11 cellular contexts compared by ENCODE assay signal in the genomic region with DNA sequence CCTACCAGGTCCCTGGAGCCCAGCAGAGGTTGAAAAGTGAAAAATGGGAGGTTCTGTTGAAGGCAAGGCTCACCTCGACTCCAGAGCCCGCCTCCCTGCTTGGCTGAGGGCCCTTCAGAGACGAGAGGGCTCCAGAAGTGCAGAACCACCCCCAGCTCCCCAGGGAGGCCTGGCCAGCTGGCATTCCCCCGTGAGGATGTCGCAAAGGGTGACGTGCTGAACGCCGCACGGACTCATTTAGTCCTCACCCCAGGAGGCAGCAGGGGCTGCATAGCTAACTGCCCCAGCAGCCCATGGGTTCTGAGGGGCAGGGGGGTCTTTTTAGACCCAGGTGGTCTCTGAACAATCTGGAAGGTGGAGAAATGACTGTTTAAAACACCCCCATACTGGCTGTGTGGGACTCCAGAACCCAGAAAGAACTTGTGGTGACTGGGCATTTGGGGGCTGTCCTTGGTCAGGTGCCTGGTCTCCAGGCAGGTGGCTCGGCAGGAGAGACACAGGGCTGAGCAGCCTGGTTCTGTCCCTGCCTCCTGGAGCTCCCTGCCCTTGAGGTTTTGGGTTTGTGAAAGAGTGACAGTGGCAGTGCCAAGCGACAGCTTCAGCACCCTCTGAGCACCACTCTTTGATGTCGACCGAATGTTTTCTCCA. TPM values are rescaled to one million over a fixed set of nuclear protein-coding genes. Genes with fewer than 3 reads are reported as not detected.
DNase-seq lines count a peak whose midpoint lies in the region; ATAC-seq and TF ChIP-seq lines count a peak whose summit lies in the region.
"Had no signal": no experiment of that assay in that cellular context is flagged by ENCODE, and none has a peak within 500 bp of the region (broad histone marks: within the 10 kb centered on the region; RNA-seq: fewer than 3 reads in every experiment).

No MANE protein-coding gene starts in this region.

- peak overlapping the region in 4 of 8 donors; percentile 47 to 86 (median 76) for H3K27ac Mint-ChIP-seq in CD8-positive, alpha-beta memory T cell
- H3K27ac Mint-ChIP-seq: mesothelial cell of epicardium had no signal

- no peaks in the 10 kb centered on the region for H3K27me3 Mint-ChIP-seq in CD8-positive, alpha-beta memory T cell

- H3K27ac ChIP-seq in Panc1 (ENCODE audit: low read length), result no peak overlapping the region
- peak overlapping the region in 20 of 21 experiments; percentile 7 to 81 (median 70) for H3K27ac ChIP-seq in skin epidermis
- H3K27ac ChIP-seq in CD8-positive, alpha-beta memory T cell (ENCODE audit: low read depth, low read length), result no peak overlapping the region
- H3K27ac ChIP-seq: cardiac muscle cell, SJSA1 had no signal

- no peak for TF ChIP-seq CTCF in Panc1 (IDR thresholded peaks at IDR 0.05)

- H3K4me3 ChIP-seq in Panc1 (ENCODE audit: low read depth in 2 of 2, low read length in 2 of 2) (no peak overlapping the region), skin epidermis (no peak overlapping the region)
- no peak overlapping the region for H3K4me3 ChIP-seq in CD8-positive, alpha-beta memory T cell (ENCODE audit: low read length)
- H3K4me3 ChIP-seq: cardiac muscle cell, SJSA1 had no signal

- peak overlapping the region in 1 of 7 donors; percentile 36 for H3K4me3 Mint-ChIP-seq in CD8-positive, alpha-beta memory T cell
- H3K4me3 Mint-ChIP-seq: mesothelial cell of epicardium had no signal

- ATAC-seq in GM19023 (IDR thresholded peaks at IDR 0.05; ENCODE audit: unreplicated experiment) (peak; percentile 65), HG02981 (IDR thresholded peaks at IDR 0.05; ENCODE audit: unreplicated experiment) (peak; percentile 73), Panc1 (peak; percentile 7; the same call in 1 of the 2 replicates), SK-N-SH treated with all-trans-retinoic acid at 6 μM for 48 hours (no peak; the same call in 2 of the 3 replicates)

- no peaks in the 10 kb centered on the region for H3K9me3 ChIP-seq in Panc1 (ENCODE audit: control insufficient read depth, insufficient read depth, low read depth, low read length)
- H3K9me3 ChIP-seq in CD8-positive, alpha-beta memory T cell (ENCODE audit: low read length), result no peaks in the 10 kb centered on the region
- H3K9me3 ChIP-seq: SJSA1 had no signal

- peaks cover 0 to 9% (median 8%) of the 10 kb centered on the region in 3 donors for H3K4me1 Mint-ChIP-seq in CD8-positive, alpha-beta memory T cell

- no peaks in the 10 kb centered on the region for H3K27me3 ChIP-seq in Panc1 (ENCODE audit: control insufficient read depth, insufficient read depth, low read length)
- no peaks in the 10 kb centered on the region for H3K27me3 ChIP-seq in CD8-positive, alpha-beta memory T cell (ENCODE audit: insufficient read depth, low read length, poor library complexity, severe bottlenecking)
- H3K27me3 ChIP-seq: cardiac muscle cell, SJSA1 had no signal

- DNase-seq in Panc1 (ENCODE audit: low read depth, low spot score), result no peak
- no peak for DNase-seq in activated CD4-positive, alpha-beta T cell treated with anti-CD3 and anti-CD28 coated beads, Interleukin-2, amount 50 U/mL, for 48 hours
- no peak for DNase-seq in CD8-positive, alpha-beta memory T cell
- DNase-seq in activated T-cell treated with anti-CD3 and anti-CD28 coated beads, Interleukin-2, amount 50 U/mL, for 48 hours, result no peak

- H3K9me3 Mint-ChIP-seq in CD8-positive, alpha-beta memory T cell, result no peaks in the 10 kb centered on the region
- H3K9me3 Mint-ChIP-seq: mesothelial cell of epicardium had no signal

- no peaks in the 10 kb centered on the region for H3K4me1 ChIP-seq in Panc1 (ENCODE audit: control insufficient read depth, insufficient read depth, low read length)
- H3K4me1 ChIP-seq in CD8-positive, alpha-beta memory T cell (ENCODE audit: insufficient read depth, low read length), result no peaks in the 10 kb centered on the region

- intact Hi-C loops in Panc1 (cut with micrococcal nuclease; ENCODE audit: unreplicated experiment), result no loop called here

- in situ Hi-C loops in Panc1 (cut with HindIII; ENCODE audit: low pct_unique_long_range_greater_than_20kb, low sequenced_read_pairs), result no loop called here

- POLR2A ChIA-PET in Panc1 (lab: Charles Lee), result no interaction called here
- POLR2A ChIA-PET in CD8-positive, alpha-beta memory T cell (lab: Charles Lee), result no interaction called here

- no TSS peak for BruUV-seq in Panc1 (replicated peaks; lab: Mats Ljungman, UMichigan)

- CTCF ChIA-PET in Panc1 (lab: Charles Lee), result interaction anchor here (0.5 to 0.7 kb wide), 2 partner anchors 22 to 59 kb away, joined by 3 to 5 read pairs; no protein-coding TSS in a partner anchor
- CTCF ChIA-PET in CD8-positive, alpha-beta memory T cell (lab: Charles Lee), result interaction anchor here (1.0 to 1.1 kb wide), 2 partner anchors 60 to 229 kb away, joined by 3 read pairs; no protein-coding TSS in a partner anchor

- peaks cover 0 to 47% (median 13%) of the 10 kb centered on the region in 3 donors for H3K36me3 Mint-ChIP-seq in CD8-positive, alpha-beta memory T cell

- peaks cover 15% of the 10 kb centered on the region for H3K36me3 ChIP-seq in Panc1 (ENCODE audit: control insufficient read depth, insufficient read depth, low read length)
- H3K36me3 ChIP-seq in CD8-positive, alpha-beta memory T cell (ENCODE audit: insufficient read depth, low read length), result peaks cover 18% of the 10 kb centered on the region

TF ChIP-seq in SK-N-SH treated with all-trans-retinoic acid at 6 μM for 48 hours, 23 proteins besides CTCF, POLR2A, EP300 and RAD21 (continues in another document):
- TF ChIP-seq ZNF8 (CRISPR knock-in tag; IDR thresholded peaks at IDR 0.05), result no peak
- TF ChIP-seq, protein P1, sequence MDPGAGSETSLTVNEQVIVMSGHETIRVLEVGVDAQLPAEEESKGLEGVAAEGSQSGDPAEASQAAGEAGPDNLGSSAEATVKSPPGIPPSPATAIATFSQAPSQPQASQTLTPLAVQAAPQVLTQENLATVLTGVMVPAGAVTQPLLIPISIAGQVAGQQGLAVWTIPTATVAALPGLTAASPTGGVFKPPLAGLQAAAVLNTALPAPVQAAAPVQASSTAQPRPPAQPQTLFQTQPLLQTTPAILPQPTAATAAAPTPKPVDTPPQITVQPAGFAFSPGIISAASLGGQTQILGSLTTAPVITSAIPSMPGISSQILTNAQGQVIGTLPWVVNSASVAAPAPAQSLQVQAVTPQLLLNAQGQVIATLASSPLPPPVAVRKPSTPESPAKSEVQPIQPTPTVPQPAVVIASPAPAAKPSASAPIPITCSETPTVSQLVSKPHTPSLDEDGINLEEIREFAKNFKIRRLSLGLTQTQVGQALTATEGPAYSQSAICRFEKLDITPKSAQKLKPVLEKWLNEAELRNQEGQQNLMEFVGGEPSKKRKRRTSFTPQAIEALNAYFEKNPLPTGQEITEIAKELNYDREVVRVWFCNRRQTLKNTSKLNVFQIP (CRISPR knock-in tag; IDR thresholded peaks at IDR 0.05; ENCODE audit: borderline replicate concordance, low read depth), result no peak
- no peak for TF ChIP-seq GLIS3 (CRISPR knock-in tag; IDR thresholded peaks at IDR 0.05)
- no peak for TF ChIP-seq ARNTL (CRISPR knock-in tag; IDR thresholded peaks at IDR 0.05; ENCODE audit: borderline replicate concordance, low read depth)
- no peak for TF ChIP-seq ZC3H10 (CRISPR knock-in tag; IDR thresholded peaks at IDR 0.05)
- TF ChIP-seq ISL1 (CRISPR knock-in tag; IDR thresholded peaks at IDR 0.05), result no peak
- TF ChIP-seq OSR1 (CRISPR knock-in tag; IDR thresholded peaks at IDR 0.05), result no peak
- TF ChIP-seq BACH2 (CRISPR knock-in tag; IDR thresholded peaks at IDR 0.05; ENCODE audit: borderline replicate concordance), result no peak
- no peak for TF ChIP-seq CSDC2 (CRISPR knock-in tag; IDR thresholded peaks at IDR 0.05)
- no peak for TF ChIP-seq RARB (CRISPR knock-in tag; IDR thresholded peaks at IDR 0.05)
- no peak for TF ChIP-seq ZNF70 (CRISPR knock-in tag; IDR thresholded peaks at IDR 0.05)
- no peak for TF ChIP-seq PPARA (CRISPR knock-in tag; IDR thresholded peaks at IDR 0.05; ENCODE audit: borderline replicate concordance)
- TF ChIP-seq ZFP30 (CRISPR knock-in tag; IDR thresholded peaks at IDR 0.05), result no peak
- TF ChIP-seq, protein P2, sequence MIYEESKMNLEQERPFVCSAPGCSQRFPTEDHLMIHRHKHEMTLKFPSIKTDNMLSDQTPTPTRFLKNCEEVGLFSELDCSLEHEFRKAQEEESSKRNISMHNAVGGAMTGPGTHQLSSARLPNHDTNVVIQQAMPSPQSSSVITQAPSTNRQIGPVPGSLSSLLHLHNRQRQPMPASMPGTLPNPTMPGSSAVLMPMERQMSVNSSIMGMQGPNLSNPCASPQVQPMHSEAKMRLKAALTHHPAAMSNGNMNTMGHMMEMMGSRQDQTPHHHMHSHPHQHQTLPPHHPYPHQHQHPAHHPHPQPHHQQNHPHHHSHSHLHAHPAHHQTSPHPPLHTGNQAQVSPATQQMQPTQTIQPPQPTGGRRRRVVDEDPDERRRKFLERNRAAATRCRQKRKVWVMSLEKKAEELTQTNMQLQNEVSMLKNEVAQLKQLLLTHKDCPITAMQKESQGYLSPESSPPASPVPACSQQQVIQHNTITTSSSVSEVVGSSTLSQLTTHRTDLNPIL (CRISPR knock-in tag; IDR thresholded peaks at IDR 0.05; ENCODE audit: low read depth), result no peak
- TF ChIP-seq, protein P3, sequence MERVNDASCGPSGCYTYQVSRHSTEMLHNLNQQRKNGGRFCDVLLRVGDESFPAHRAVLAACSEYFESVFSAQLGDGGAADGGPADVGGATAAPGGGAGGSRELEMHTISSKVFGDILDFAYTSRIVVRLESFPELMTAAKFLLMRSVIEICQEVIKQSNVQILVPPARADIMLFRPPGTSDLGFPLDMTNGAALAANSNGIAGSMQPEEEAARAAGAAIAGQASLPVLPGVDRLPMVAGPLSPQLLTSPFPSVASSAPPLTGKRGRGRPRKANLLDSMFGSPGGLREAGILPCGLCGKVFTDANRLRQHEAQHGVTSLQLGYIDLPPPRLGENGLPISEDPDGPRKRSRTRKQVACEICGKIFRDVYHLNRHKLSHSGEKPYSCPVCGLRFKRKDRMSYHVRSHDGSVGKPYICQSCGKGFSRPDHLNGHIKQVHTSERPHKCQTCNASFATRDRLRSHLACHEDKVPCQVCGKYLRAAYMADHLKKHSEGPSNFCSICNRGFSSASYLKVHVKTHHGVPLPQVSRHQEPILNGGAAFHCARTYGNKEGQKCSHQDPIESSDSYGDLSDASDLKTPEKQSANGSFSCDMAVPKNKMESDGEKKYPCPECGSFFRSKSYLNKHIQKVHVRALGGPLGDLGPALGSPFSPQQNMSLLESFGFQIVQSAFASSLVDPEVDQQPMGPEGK (CRISPR knock-in tag; IDR thresholded peaks at IDR 0.05; ENCODE audit: borderline replicate concordance), result no peak

RNA-seq across cellular contexts. Expression of a gene that starts 32.0 kb away (rescaled TPM):
- total RNA-seq in Panc1 (2021; ENCODE audit: unreplicated experiment), result 85.8 TPM
- 70.7 TPM for polyA plus RNA-seq in Panc1 (2012; ENCODE audit: insufficient read length)
- 10 to 100 TPM; 66.7 to 67.1 TPM for total RNA-seq in CD8-positive, alpha-beta memory T cell
- polyA plus RNA-seq in CD8-positive, alpha-beta memory T cell, result 26.9 TPM

Comparison
In these comparisons a context has a peak if more than half of its experiments do, and no peak if none do; other contexts are left out.
1. H3K27ac ChIP-seq: peak in skin epidermis (20 of 21); none in Panc1 (single experiment) and CD8-positive, alpha-beta memory T cell (single experiment).